22 cellular contexts compared by ENCODE assay signal in genomic region chr1:6827081-6827480, GRCh38. TPM values are rescaled to one million over a fixed set of nuclear protein-coding genes. Genes with fewer than 3 reads are reported as not detected.
DNase-seq lines count a peak whose midpoint lies in the region; ATAC-seq and TF ChIP-seq lines count a peak whose summit lies in the region.
"Had no signal": no experiment of that assay in that cellular context is flagged by ENCODE, and none has a peak within 500 bp of the region (broad histone marks: within the 10 kb centered on the region; RNA-seq: fewer than 3 reads in every experiment).

No MANE protein-coding gene starts in this region.

- H3K79me1 ChIP-seq in H9 (ENCODE audit: insufficient read depth, low read depth, low read length, poor library complexity, severe bottlenecking) (no peaks in the 10 kb centered on the region), mesendoderm (ENCODE audit: low read length) (peaks cover 8% of the 10 kb centered on the region)

- no peaks in the 10 kb centered on the region for H4K20me1 ChIP-seq in H9 (ENCODE audit: control insufficient read depth, insufficient read depth, insufficient read length)

- peaks cover 3 to 27% (median 17%) of the 10 kb centered on the region in 3 experiments; a peak in 6 of 7 replicates for H3K36me3 Mint-ChIP-seq in H9 (ENCODE audit: insufficient read depth in 1 of 3, low read depth in 3 of 3)
- H3K36me3 Mint-ChIP-seq in activated CD8-positive, alpha-beta memory T cell treated with anti-CD3 and anti-CD28 coated beads, Interleukin-2, amount 10 ng/mL, durations not matched to agents 7 days and 5 days = peaks cover 3% of the 10 kb centered on the region

- no peaks in the 10 kb centered on the region; the same call in 1 of the 2 replicates for H3K79me2 ChIP-seq in H9 (ENCODE audit: insufficient read depth, low read length)
- peaks cover 7% of the 10 kb centered on the region for H3K79me2 ChIP-seq in parathyroid adenoma
- H3K79me2 ChIP-seq in mesendoderm (ENCODE audit: control insufficient read depth, insufficient read depth, low read length) = no peaks in the 10 kb centered on the region

- peak overlapping the region; percentile 37 to 70 (median 41); a peak in 3 of 7 replicates for H3K27ac Mint-ChIP-seq in H9
- no peak overlapping the region for H3K27ac Mint-ChIP-seq in activated CD8-positive, alpha-beta memory T cell treated with anti-CD3 and anti-CD28 coated beads, Interleukin-2, amount 10 ng/mL, durations not matched to agents 7 days and 5 days
- H3K27ac Mint-ChIP-seq: B cell had no signal

- no peak overlapping the region for H4K91ac ChIP-seq in H9 (ENCODE audit: insufficient read length, low read depth, low read length)

- H3K4me3 ChIP-seq in ascending aorta (peak overlapping the region; percentile 10 to 46), parathyroid adenoma (ENCODE audit: low read depth, low read length) (no peak overlapping the region), mesendoderm (ENCODE audit: low read length) (no peak overlapping the region)
- H3K4me3 ChIP-seq: A549, GM23248, HAP-1, SJCRH30 had no signal

- DNase-seq in H9 (no peak), NCI-H2171 (lab: John Stamatoyannopoulos, UW) (peak; percentile 36), ascending aorta (ENCODE audit: low spot score in 2 of 2) (no peak), mesendoderm (no peak)
- no peak for DNase-seq in activated CD8-positive, alpha-beta memory T cell treated with anti-CD3 and anti-CD28 coated beads, Interleukin-2, amount 10 ng/mL, durations not matched to agents 7 days and 5 days
- DNase-seq: EL, GF-D8, GM23248, NCI-H1105, NCI-H1694, NCI-H2081, NCI-H510A treated with DMSO at 0.1 percent for 48 hours, NCI-H82, SJCRH30 had no signal

- H3T11ph ChIP-seq in H9 (ENCODE audit: low read length) = no peak overlapping the region

- H3K36me3 ChIP-seq in ascending aorta (no peaks in the 10 kb centered on the region), parathyroid adenoma (ENCODE audit: control insufficient read depth, insufficient read depth, low read length) (no peaks in the 10 kb centered on the region), mesendoderm (ENCODE audit: control insufficient read depth, insufficient read depth, low read length) (no peaks in the 10 kb centered on the region)
- H3K36me3 ChIP-seq: HAP-1 had no signal

- no peak overlapping the region for H3K27ac ChIP-seq in H9 (ENCODE audit: insufficient read length, low read depth, low read length)
- peak overlapping the region; percentile 44 to 83 for H3K27ac ChIP-seq in ascending aorta
- H3K27ac ChIP-seq in parathyroid adenoma = peak overlapping the region; percentile 5
- H3K27ac ChIP-seq in mesendoderm (ENCODE audit: low read depth, low read length) = no peak overlapping the region
- H3K27ac ChIP-seq: A549, GM23248, HL-60, SJCRH30 had no signal

- no peak overlapping the region for H3K4me3 Mint-ChIP-seq in H9
- no peak overlapping the region for H3K4me3 Mint-ChIP-seq in activated CD8-positive, alpha-beta memory T cell treated with anti-CD3 and anti-CD28 coated beads, Interleukin-2, amount 10 ng/mL, durations not matched to agents 7 days and 5 days
- H3K4me3 Mint-ChIP-seq: B cell, CD14-positive monocyte had no signal

- TF ChIP-seq CTCF in H9 (conservative IDR thresholded peaks at IDR 0.05) (no peak), ascending aorta (IDR thresholded peaks at IDR 0.05) (no peak), parathyroid adenoma (IDR thresholded peaks at IDR 0.05) (no peak)

- H2BK120ac ChIP-seq in H9 (ENCODE audit: low read depth, low read length, poor library complexity, severe bottlenecking) (no peak overlapping the region), mesendoderm (ENCODE audit: low read depth, low read length) (no peak overlapping the region)

- CTCF ChIA-PET in activated CD8-positive, alpha-beta memory T cell treated with anti-CD3 and anti-CD28 coated beads, Interleukin-2, amount 10 ng/mL, durations not matched to agents 7 days and 5 days (lab: Charles Lee) = no interaction called here

- no peak overlapping the region for H3K9ac ChIP-seq in H9 (ENCODE audit: extremely low read depth, insufficient read length, low read length)
- no peak overlapping the region for H3K9ac ChIP-seq in parathyroid adenoma
- H3K9ac ChIP-seq in mesendoderm (ENCODE audit: low read length) = no peak overlapping the region
- H3K9ac ChIP-seq: GM23248 had no signal

- H2BK20ac ChIP-seq in H9 (ENCODE audit: low read depth, low read length, poor library complexity, severe bottlenecking) = no peak overlapping the region

- intact Hi-C loops in ascending aorta (cut with DNase I) = loop anchor here (5.0 kb wide), 1 partner anchor 35 kb away; no protein-coding TSS in a partner anchor

- no peak for ATAC-seq in activated CD8-positive, alpha-beta memory T cell treated with anti-CD3 and anti-CD28 coated beads, Interleukin-2, amount 10 ng/mL, durations not matched to agents 7 days and 5 days
- ATAC-seq in GM18505 (IDR thresholded peaks at IDR 0.05; ENCODE audit: unreplicated experiment) (no peak), GM21367 (IDR thresholded peaks at IDR 0.05; ENCODE audit: unreplicated experiment) (no peak)
- ATAC-seq: A549 had no signal

- TF ChIP-seq POLR2A in GM18505 (IDR thresholded peaks at IDR 0.05; ENCODE audit: borderline replicate concordance, extremely low read depth, insufficient read depth, insufficient read length) = no peak

- H2AK5ac ChIP-seq in H9 (ENCODE audit: insufficient read length, low read length) (no peak overlapping the region), mesendoderm (ENCODE audit: low read length) (no peak overlapping the region)

- no peak overlapping the region for H4K5ac ChIP-seq in H9 (ENCODE audit: insufficient read length, low read depth, low read length)
- H4K5ac ChIP-seq in mesendoderm (ENCODE audit: low read length) = no peak overlapping the region

- H3K4me2 ChIP-seq in H9 (ENCODE audit: insufficient read depth, insufficient read length, low read length) (no peak overlapping the region), parathyroid adenoma (ENCODE audit: low read length) (no peak overlapping the region), mesendoderm (ENCODE audit: low read length) (no peak overlapping the region)
- H3K4me2 ChIP-seq: A549 had no signal

- H3K9me3 ChIP-seq in H9 (ENCODE audit: control insufficient read depth, low read depth, low read length) = no peaks in the 10 kb centered on the region
- H3K9me3 ChIP-seq in ascending aorta = no peaks in the 10 kb centered on the region
- H3K9me3 ChIP-seq in parathyroid adenoma (ENCODE audit: control insufficient read depth, low read length) = no peaks in the 10 kb centered on the region
- H3K9me3 ChIP-seq: A549, HAP-1, SJCRH30 had no signal

- H4K8ac ChIP-seq in H9 (replicated peaks; ENCODE audit: insufficient read length, low read depth, low read length) = no peak overlapping the region
- H4K8ac ChIP-seq in mesendoderm (ENCODE audit: low read depth, low read length) = no peak overlapping the region

- no peak overlapping the region for H2AFZ ChIP-seq in H9 (ENCODE audit: low read length)
- H2AFZ ChIP-seq in parathyroid adenoma = no peak overlapping the region
- H2AFZ ChIP-seq: GM23248 had no signal

- H3K56ac ChIP-seq in H9 (ENCODE audit: insufficient read length, low read depth, low read length) = no peak overlapping the region
- no peak overlapping the region for H3K56ac ChIP-seq in mesendoderm (ENCODE audit: low read length)

- no peaks in the 10 kb centered on the region for H3K4me1 ChIP-seq in H9 (ENCODE audit: insufficient read depth, low read length)
- H3K4me1 ChIP-seq in ascending aorta = peaks cover 0 to 38% of the 10 kb centered on the region in 2 donors
- H3K4me1 ChIP-seq in parathyroid adenoma = peaks cover 4% of the 10 kb centered on the region
- H3K4me1 ChIP-seq in mesendoderm (ENCODE audit: control insufficient read depth, low read depth, low read length) = no peaks in the 10 kb centered on the region
- H3K4me1 ChIP-seq: SJCRH30 had no signal

- H2BK15ac ChIP-seq in H9 (ENCODE audit: low read depth, low read length) (no peak overlapping the region), mesendoderm (replicated peaks; ENCODE audit: low read depth) (no peak overlapping the region)

- H2BK5ac ChIP-seq in H9 (ENCODE audit: insufficient read length, low read length) (no peak overlapping the region), mesendoderm (ENCODE audit: low read length) (no peak overlapping the region)

- no CpG with 5 or more reads among the region's 3 CpGs for WGBS in H9 (ENCODE audit: extremely low coverage, insufficient read length, low lambda C conversion rate)
- WGBS in mesendoderm (ENCODE audit: extremely low coverage, insufficient coverage, low lambda C conversion rate) = no CpG with 5 or more reads among the region's 3 CpGs

- H3K23ac ChIP-seq in H9 (ENCODE audit: insufficient read length, low read depth, low read length) (no peak overlapping the region), mesendoderm (ENCODE audit: low read length) (no peak overlapping the region)

- no peaks in the 10 kb centered on the region for H3K27me3 ChIP-seq in H9 (ENCODE audit: insufficient read depth, low read length)
- no peaks in the 10 kb centered on the region for H3K27me3 ChIP-seq in ascending aorta
- H3K27me3 ChIP-seq in parathyroid adenoma (ENCODE audit: control insufficient read depth, insufficient read depth, low read length) = no peaks in the 10 kb centered on the region
- H3K27me3 ChIP-seq in mesendoderm (ENCODE audit: insufficient read depth, low read length, poor library complexity) = no peaks in the 10 kb centered on the region
- H3K27me3 ChIP-seq: SJCRH30 had no signal

- no peaks in the 10 kb centered on the region for H3K27me3 Mint-ChIP-seq in H9 (ENCODE audit: low read depth)
- no peaks in the 10 kb centered on the region for H3K27me3 Mint-ChIP-seq in activated CD8-positive, alpha-beta memory T cell treated with anti-CD3 and anti-CD28 coated beads, Interleukin-2, amount 10 ng/mL, durations not matched to agents 7 days and 5 days
- H3K27me3 Mint-ChIP-seq: B cell had no signal

- H2BK12ac ChIP-seq in H9 (ENCODE audit: insufficient read length, low read depth, low read length) = no peak overlapping the region

- peaks cover 3 to 4% of the 10 kb centered on the region in 2 experiments; a peak in 2 of 4 replicates for H3K4me1 Mint-ChIP-seq in H9
- H3K4me1 Mint-ChIP-seq in activated CD8-positive, alpha-beta memory T cell treated with anti-CD3 and anti-CD28 coated beads, Interleukin-2, amount 10 ng/mL, durations not matched to agents 7 days and 5 days = peaks cover 5% of the 10 kb centered on the region
- H3K4me1 Mint-ChIP-seq: CD14-positive monocyte had no signal

- no peak overlapping the region for H3K14ac ChIP-seq in H9 (ENCODE audit: insufficient read depth, low read length)

- H3K4ac ChIP-seq in H9 (ENCODE audit: low read depth, low read length) (no peak overlapping the region), mesendoderm (ENCODE audit: low read depth, low read length) (no peak overlapping the region)

- H3K23me2 ChIP-seq in H9 (ENCODE audit: insufficient read length, low read depth, low read length, poor library complexity, severe bottlenecking) = no peaks in the 10 kb centered on the region

- H3K9me3 Mint-ChIP-seq in H9 = no peaks in the 10 kb centered on the region
- H3K9me3 Mint-ChIP-seq in activated CD8-positive, alpha-beta memory T cell treated with anti-CD3 and anti-CD28 coated beads, Interleukin-2, amount 10 ng/mL, durations not matched to agents 7 days and 5 days (ENCODE audit: low read depth) = no peaks in the 10 kb centered on the region
- H3K9me3 Mint-ChIP-seq: CD14-positive monocyte had no signal

- H3K18ac ChIP-seq in H9 (ENCODE audit: insufficient read length, low read depth, low read length) (no peak overlapping the region), mesendoderm (ENCODE audit: low read length) (no peak overlapping the region)

RNA-seq across cellular contexts. Expression of gene CAMTA1, which starts 41.8 kb away (rescaled TPM):
- total RNA-seq in H9 (2021) (115 and 116 TPM in 2 replicates), ascending aorta (53.3 TPM)
- 10 to 100 TPM; 42.8 to 43.2 TPM for total RNA-seq in activated CD8-positive, alpha-beta memory T cell treated with anti-CD3 and anti-CD28 coated beads, Interleukin-2, amount 10 ng/mL, durations not matched to agents 7 days and 5 days
- polyA plus RNA-seq in mesendoderm (2013, experiment 1 of 2) = 195 TPM
- 199 TPM for polyA plus RNA-seq in mesendoderm (2013, experiment 2 of 2)

Comparison
In these comparisons a context has a peak if more than half of its experiments do, and no peak if none do; other contexts are left out.
1. H3K27ac ChIP-seq: peak in ascending aorta (2 of 2) and parathyroid adenoma (single experiment); none in H9 (single experiment) and mesendoderm (single experiment).
2. H3K4me3 ChIP-seq: peak in ascending aorta (2 of 2); none in parathyroid adenoma (single experiment) and mesendoderm (single experiment).